Comparison of ENCODE assay signal across 8 cellular contexts in genomic region chrX:119942831-119943184, GRCh38. TPM values are rescaled to one million over a fixed set of nuclear protein-coding genes. Genes with fewer than 3 reads are reported as not detected.
A peak's percentile ranks its signal among the peaks of the same experiment; 100 is the strongest.
DNase-seq lines count a peak whose midpoint lies in the region; TF ChIP-seq lines count a peak whose summit lies in the region.

No MANE protein-coding gene starts in this region.

- H3K4me1 ChIP-seq in SJSA1 (replicated peaks) (no peaks in the 10 kb centered on the region), ovary (ENCODE audit: insufficient read depth) (peaks cover 5% of the 10 kb centered on the region)

- no peak for TF ChIP-seq POLR2A in ovary (IDR thresholded peaks at IDR 0.05)

- no peaks in the 10 kb centered on the region for H3K9me3 ChIP-seq in SJSA1 (replicated peaks)
- no peaks in the 10 kb centered on the region for H3K9me3 ChIP-seq in ovary

- 29 to 36% (median 32%) methylated on average over 14 of the region's 14 CpGs for WGBS in ovary, 3 donors

- no peaks in the 10 kb centered on the region for H3K36me3 ChIP-seq in GM06990 (ENCODE audit: control insufficient read depth, insufficient read depth, low read length)
- H3K36me3 ChIP-seq in H7 (replicated peaks; ENCODE audit: control insufficient read depth, insufficient read depth, low read length): no peaks in the 10 kb centered on the region
- H3K36me3 ChIP-seq in SJSA1: no peaks in the 10 kb centered on the region
- H3K36me3 ChIP-seq in ovary: no peaks in the 10 kb centered on the region

- H3K27me3 ChIP-seq in GM06990 (replicated peaks; ENCODE audit: control insufficient read depth, insufficient read depth, low read length) (no peaks in the 10 kb centered on the region), H7 (ENCODE audit: control insufficient read depth, insufficient read depth, low read length) (no peaks in the 10 kb centered on the region), SJSA1 (replicated peaks) (no peaks in the 10 kb centered on the region), ovary (no peaks in the 10 kb centered on the region)

- H3K27ac ChIP-seq in SJSA1 (peak overlapping the region; percentile 65), ovary (peak overlapping the region; percentile 79 to 83)

- TF ChIP-seq EP300 in ovary (IDR thresholded peaks at IDR 0.05): no peak

- intact Hi-C loops in ovary (cut with DNase I): no loop called here

- TF ChIP-seq CTCF in GM06990 (IDR thresholded peaks at IDR 0.05; ENCODE audit: insufficient read depth, low read length, poor library complexity, severe bottlenecking) (no peak), fibroblast of pulmonary artery (IDR thresholded peaks at IDR 0.05; ENCODE audit: low read length, missing control alignments) (no peak), ovary (IDR thresholded peaks at IDR 0.05) (no peak)

- no peak for DNase-seq in GM06990 (ENCODE audit: extremely low read depth, insufficient read length)
- DNase-seq in H7: no peak
- no peak for DNase-seq in SJSA1 (ENCODE audit: low read depth in 1 of 2, low spot score in 2 of 2)
- no peak for DNase-seq in fibroblast of pulmonary artery (ENCODE audit: low read depth)
- DNase-seq in ovary: no peak
- no peak for DNase-seq in NOMO-1 treated with DMSO at 0.1 percent for 48 hours (lab: John Stamatoyannopoulos, UW; ENCODE audit: unreplicated experiment)
- no peak for DNase-seq in NCI-H524 treated with DMSO at 0.1 percent for 48 hours (lab: John Stamatoyannopoulos, UW)
- DNase-seq in NAMALWA (ENCODE audit: low spot score): no peak

- H3K4me3 ChIP-seq in GM06990 (replicated peaks; ENCODE audit: low read depth, low read length) (peak overlapping the region; percentile 75), H7 (ENCODE audit: insufficient read depth, low read depth, low read length) (peak overlapping the region; percentile 78), SJSA1 (peak overlapping the region; percentile 64), fibroblast of pulmonary artery (replicated peaks; ENCODE audit: low read depth, low read length) (peak overlapping the region; percentile 74), ovary (peak overlapping the region; percentile 67)

RNA-seq across cellular contexts. Expression of gene NKAP, which starts 0.7 kb away (rescaled TPM):
- 4.8 and 5.5 TPM in 2 replicates for total RNA-seq in H7 (2014; rRNA removed; shearing (Covaris generic))
- total RNA-seq in SJSA1 (2014; rRNA removed; shearing (Covaris generic)): 4.2 and 7.3 TPM in 2 replicates
- 10 to 100 TPM in 4 of 7 donors, 1 to 10 TPM in 3; 7.6 to 11.6 (median 10.8) TPM for total RNA-seq in ovary
- polyA plus RNA-seq in ovary: 10 to 100 TPM in 1 of 2 donors, 1 to 10 TPM in 1; 7.1 to 16.0 TPM

RNA-seq across cellular contexts. Expression of gene AKAP14, which starts 47.1 kb away (rescaled TPM):
- total RNA-seq in H7 (2014; rRNA removed; shearing (Covaris generic)): not detected in 2 replicates
- total RNA-seq in SJSA1 (2014; rRNA removed; shearing (Covaris generic)): not detected in 2 replicates
- total RNA-seq in ovary: 10 to 100 TPM in 1 of 7 donors, 1 to 10 TPM in 2, not detected in 4; 1.3 to 10.1 (median 1.3) TPM
- under 1 TPM; 0.38 to 0.47 TPM for polyA plus RNA-seq in ovary
